ENCODE assay signal across 20 cellular contexts in genomic region chr3:23734481-23734880, GRCh38.
"Had no signal": no experiment of that assay in that cellular context is flagged by ENCODE, and none has a peak within 500 bp of the region (broad histone marks: within the 10 kb centered on the region; RNA-seq: fewer than 3 reads in every experiment).

No MANE protein-coding gene starts in this region.

- H3K9me3 ChIP-seq: esophagus muscularis mucosa, gastroesophageal sphincter, lower lobe of right lung, neutrophil, psoas muscle, right lobe of liver, stomach, thoracic aorta, transverse colon had no signal

- H3K27me3 ChIP-seq: esophagus muscularis mucosa, gastroesophageal sphincter, neutrophil, right lobe of liver, stomach, transverse colon had no signal

- H3K4me1 Mint-ChIP-seq: naive thymus-derived CD4-positive, alpha-beta T cell had no signal

- H3K4me3 ChIP-seq: coronary artery, esophagus muscularis mucosa, gastroesophageal sphincter, lower lobe of right lung, psoas muscle, right lobe of liver, stomach, thoracic aorta, transverse colon had no signal

- H3K36me3 ChIP-seq: esophagus muscularis mucosa, gastroesophageal sphincter, lower lobe of right lung, neutrophil, right lobe of liver, stomach, thoracic aorta, transverse colon had no signal

- H3K4me3 Mint-ChIP-seq: endodermal cell; naive thymus-derived CD4-positive, alpha-beta T cell; stimulated activated naive B cell treated with anti-CD40 and anti-IgM and Interleukin-4, amounts not matched to agents 10 μg/mL and 1 μg/mL and 100 μg/mL, for 72 hours had no signal

- DNase-seq: effector CD4-positive, alpha-beta T cell; endodermal cell; glutamatergic neuron; islet precursor cell; lower lobe of right lung; mesenchymal stem cell; naive thymus-derived CD4-positive, alpha-beta T cell; psoas muscle; retina; right lobe of liver; stimulated activated CD4-positive, alpha-beta T cell treated with anti-CD3 and anti-CD28 coated beads, Interleukin-4, amount 100 ng/mL, for 24 hours; stimulated activated naive B cell treated with anti-CD40 and anti-IgM and Interleukin-4, amounts not matched to agents 10 μg/mL and 1 μg/mL and 100 μg/mL, for 72 hours; stomach; substantia nigra; transverse colon had no signal

- H3K9me3 Mint-ChIP-seq: endodermal cell; stimulated activated naive B cell treated with anti-CD40 and anti-IgM and Interleukin-4, amounts not matched to agents 10 μg/mL and 1 μg/mL and 100 μg/mL, for 72 hours had no signal

- H3K36me3 Mint-ChIP-seq: naive thymus-derived CD4-positive, alpha-beta T cell; stimulated activated naive B cell treated with anti-CD40 and anti-IgM and Interleukin-4, amounts not matched to agents 10 μg/mL and 1 μg/mL and 100 μg/mL, for 72 hours had no signal

- ATAC-seq: gastroesophageal sphincter; lower lobe of right lung; naive thymus-derived CD4-positive, alpha-beta T cell; psoas muscle; stimulated activated naive B cell treated with anti-CD40 and anti-IgM and Interleukin-4, amounts not matched to agents 10 μg/mL and 1 μg/mL and 100 μg/mL, for 72 hours had no signal

- H3K4me1 ChIP-seq: right lobe of liver, transverse colon had no signal

- H3K27ac Mint-ChIP-seq: endodermal cell; stimulated activated naive B cell treated with anti-CD40 and anti-IgM and Interleukin-4, amounts not matched to agents 10 μg/mL and 1 μg/mL and 100 μg/mL, for 72 hours had no signal

- H3K27ac ChIP-seq: esophagus muscularis mucosa, gastroesophageal sphincter, lower lobe of right lung, neutrophil, psoas muscle, right lobe of liver, thoracic aorta, transverse colon had no signal
